Comparison of ENCODE assay signal across 8 cellular contexts in the genomic region with DNA sequence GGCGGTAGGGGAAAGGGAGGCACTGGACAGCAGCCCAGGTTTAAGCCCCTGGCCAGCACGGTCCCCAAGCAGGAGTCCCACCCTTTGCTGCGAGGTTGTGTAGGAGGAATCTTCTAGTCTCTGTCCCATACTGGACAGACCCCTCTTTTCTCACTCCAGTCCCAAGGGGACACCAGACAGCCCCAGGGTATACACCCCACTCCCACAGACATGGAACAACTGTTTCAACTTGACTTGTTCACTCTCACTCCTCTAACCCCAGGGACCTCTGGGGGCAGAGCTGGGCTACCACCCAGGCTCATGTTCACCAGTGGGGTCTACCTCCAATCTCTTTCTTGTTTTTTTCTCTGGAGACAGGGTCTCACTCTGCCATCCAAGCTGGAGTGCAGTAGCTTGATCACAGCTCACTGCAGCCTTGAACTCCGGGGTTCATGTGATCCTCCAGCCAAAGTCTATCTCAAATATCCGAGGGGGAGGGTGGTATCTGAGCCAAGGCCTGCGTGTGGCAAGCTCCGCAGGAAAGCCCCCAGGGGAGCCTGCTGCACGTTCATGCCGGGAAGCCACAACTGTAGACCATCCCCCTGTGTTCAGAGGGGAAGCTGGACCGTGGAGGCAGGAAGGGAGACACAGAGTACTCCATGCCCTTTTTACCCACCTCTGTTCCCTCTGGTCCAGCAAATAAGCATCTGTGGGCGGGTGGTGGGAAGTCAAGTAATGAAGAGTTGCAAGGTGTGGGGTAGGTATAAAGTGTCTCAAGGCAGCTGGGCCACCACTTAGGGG. TPM values are rescaled to one million over a fixed set of nuclear protein-coding genes. Genes with fewer than 3 reads are reported as not detected.
A peak's percentile ranks its signal among the peaks of the same experiment; 100 is the strongest.
DNase-seq lines count a peak whose midpoint lies in the region; ATAC-seq, FAIRE-seq and TF ChIP-seq lines count a peak whose summit lies in the region.

No MANE protein-coding gene starts in this region.

- intact Hi-C loops in Right ventricle myocardium inferior (cut with DNase I) (loop anchor here (2.0 kb wide), 1 partner anchor 35 kb away; a partner anchor contains a TSS), kidney (cut with DNase I) (no loop called here)
- intact Hi-C loops in activated T-helper 2 cell treated with anti-CD3 and anti-CD28 coated beads, Interferon-gamma antibody, Interleukin-2, Interleukin-4, amounts not matched to agents 10 μg/mL and 5 μg/mL and 100 μg/mL, durations not matched to agents 14 hours and 24 hours and 36 hours (cut with micrococcal nuclease) = loop anchor here (5.0 to 10.0 kb wide), 2 partner anchors 152 to 351 kb away; a partner anchor contains a TSS

- H3K27me3 ChIP-seq in right atrium auricular region = no peaks in the 10 kb centered on the region

- H3K9me3 Mint-ChIP-seq in activated T-helper 2 cell treated with anti-CD3 and anti-CD28 coated beads, Interferon-gamma antibody, Interleukin-2, Interleukin-4, amounts not matched to agents 10 μg/mL and 5 μg/mL and 100 μg/mL, durations not matched to agents 14 hours and 24 hours and 36 hours = no peaks in the 10 kb centered on the region
- H3K9me3 Mint-ChIP-seq in type B pancreatic cell = no peaks in the 10 kb centered on the region

- peaks cover 24% of the 10 kb centered on the region for H3K4me1 Mint-ChIP-seq in activated T-helper 2 cell treated with anti-CD3 and anti-CD28 coated beads, Interferon-gamma antibody, Interleukin-2, Interleukin-4, amounts not matched to agents 10 μg/mL and 5 μg/mL and 100 μg/mL, durations not matched to agents 14 hours and 24 hours and 36 hours (ENCODE audit: low read depth)
- H3K4me1 Mint-ChIP-seq in type B pancreatic cell (ENCODE audit: unreplicated experiment) = peaks cover 15% of the 10 kb centered on the region

- H3K27ac Mint-ChIP-seq in activated T-helper 2 cell treated with anti-CD3 and anti-CD28 coated beads, Interferon-gamma antibody, Interleukin-2, Interleukin-4, amounts not matched to agents 10 μg/mL and 5 μg/mL and 100 μg/mL, durations not matched to agents 14 hours and 24 hours and 36 hours = peak overlapping the region; percentile 40
- peak overlapping the region; percentile 76 for H3K27ac Mint-ChIP-seq in type B pancreatic cell

- peak overlapping the region; percentile 78 for H3K4me3 Mint-ChIP-seq in activated T-helper 2 cell treated with anti-CD3 and anti-CD28 coated beads, Interferon-gamma antibody, Interleukin-2, Interleukin-4, amounts not matched to agents 10 μg/mL and 5 μg/mL and 100 μg/mL, durations not matched to agents 14 hours and 24 hours and 36 hours (ENCODE audit: low read depth)
- peak overlapping the region; percentile 81 for H3K4me3 Mint-ChIP-seq in type B pancreatic cell

- ATAC-seq in Right ventricle myocardium inferior = no peak
- ATAC-seq in GM18861 (IDR thresholded peaks at IDR 0.05; ENCODE audit: unreplicated experiment) = no peak
- ATAC-seq in HG03139 (IDR thresholded peaks at IDR 0.05; ENCODE audit: unreplicated experiment) = no peak

- DNase-seq in Right ventricle myocardium inferior (ENCODE audit: missing footprints) (peak; percentile 41), right atrium auricular region (ENCODE audit: low spot score) (no peak), kidney (peak; percentile 55), type B pancreatic cell (ENCODE audit: extremely low spot score, unreplicated experiment) (no peak), NCI-H526 treated with DMSO at 0.1 percent for 48 hours (lab: John Stamatoyannopoulos, UW) (no peak)
- DNase-seq in activated T-helper 2 cell treated with anti-CD3 and anti-CD28 coated beads, Interferon-gamma antibody, Interleukin-2, Interleukin-4, amounts not matched to agents 10 μg/mL and 5 μg/mL and 100 μg/mL, durations not matched to agents 14 hours and 24 hours and 36 hours (ENCODE audit: low spot score) = no peak

- H3K36me3 Mint-ChIP-seq in activated T-helper 2 cell treated with anti-CD3 and anti-CD28 coated beads, Interferon-gamma antibody, Interleukin-2, Interleukin-4, amounts not matched to agents 10 μg/mL and 5 μg/mL and 100 μg/mL, durations not matched to agents 14 hours and 24 hours and 36 hours (ENCODE audit: low read depth) = peaks cover 27% of the 10 kb centered on the region
- H3K36me3 Mint-ChIP-seq in type B pancreatic cell = no peaks in the 10 kb centered on the region

- H3K36me3 ChIP-seq in right atrium auricular region (peaks cover 35% of the 10 kb centered on the region), kidney (ENCODE audit: control insufficient read depth in 1 of 2, insufficient read depth in 2 of 2, low read length in 2 of 2) (peaks cover 7 to 19% of the 10 kb centered on the region in 2 donors)

- no peak overlapping the region for H3K4me3 ChIP-seq in right atrium auricular region
- H3K4me3 ChIP-seq in kidney (ENCODE audit: low read length in 2 of 2) = peak overlapping the region; percentile 29 to 42

- H3K4me1 ChIP-seq in right atrium auricular region (peaks cover 0 to 31% of the 10 kb centered on the region in 2 donors), kidney (ENCODE audit: control insufficient read depth in 1 of 2, insufficient read depth in 1 of 2, low read depth in 1 of 2, low read length in 2 of 2) (peaks cover 6 to 7% of the 10 kb centered on the region in 2 donors)

- no peak overlapping the region for H3K27ac ChIP-seq in right atrium auricular region
- H3K27ac ChIP-seq in kidney (ENCODE audit: low read depth in 2 of 2, low read length in 2 of 2) = no peak overlapping the region

- no peak for TF ChIP-seq CTCF in right atrium auricular region (IDR thresholded peaks at IDR 0.05)
- no peak for TF ChIP-seq CTCF in kidney (IDR thresholded peaks at IDR 0.05; ENCODE audit: borderline replicate concordance, extremely low read depth, insufficient read depth)
- no peak for TF ChIP-seq CTCF in type B pancreatic cell (conservative IDR thresholded peaks at IDR 0.05)

- H3K9me3 ChIP-seq in right atrium auricular region = no peaks in the 10 kb centered on the region
- no peaks in the 10 kb centered on the region for H3K9me3 ChIP-seq in kidney (ENCODE audit: control insufficient read depth in 1 of 2, low read length in 2 of 2)

- no peaks in the 10 kb centered on the region for H3K27me3 Mint-ChIP-seq in activated T-helper 2 cell treated with anti-CD3 and anti-CD28 coated beads, Interferon-gamma antibody, Interleukin-2, Interleukin-4, amounts not matched to agents 10 μg/mL and 5 μg/mL and 100 μg/mL, durations not matched to agents 14 hours and 24 hours and 36 hours (ENCODE audit: low read depth)
- H3K27me3 Mint-ChIP-seq in type B pancreatic cell = no peaks in the 10 kb centered on the region

- peak overlapping the region; percentile 6 to 17 for H3K9ac ChIP-seq in kidney (ENCODE audit: low read length in 2 of 2)

- no peak for FAIRE-seq in kidney (lab: Jason Lieb, UNC)

RNA-seq across cellular contexts. Expression of a gene that starts 1.8 kb away (rescaled TPM):
- total RNA-seq in Right ventricle myocardium inferior (158 TPM), right atrium auricular region (100 to 1,000 TPM; 114 to 118 TPM), kidney (64.1 TPM), type B pancreatic cell (ENCODE audit: low replicate concordance) (67.2 and 85.0 TPM in 2 replicates)
- 67.8 and 77.6 TPM in 2 replicates for total RNA-seq in activated T-helper 2 cell treated with anti-CD3 and anti-CD28 coated beads, Interferon-gamma antibody, Interleukin-2, Interleukin-4, amounts not matched to agents 10 μg/mL and 5 μg/mL and 100 μg/mL, durations not matched to agents 14 hours and 24 hours and 36 hours
- 117 TPM for polyA plus RNA-seq in kidney (ENCODE audit: insufficient read depth, low read depth, low replicate concordance)

RNA-seq across cellular contexts. Expression of a gene that starts 23.5 kb away (rescaled TPM):
- not detected for total RNA-seq in Right ventricle myocardium inferior
- total RNA-seq in right atrium auricular region = not detected
- not detected in 2 replicates for total RNA-seq in activated T-helper 2 cell treated with anti-CD3 and anti-CD28 coated beads, Interferon-gamma antibody, Interleukin-2, Interleukin-4, amounts not matched to agents 10 μg/mL and 5 μg/mL and 100 μg/mL, durations not matched to agents 14 hours and 24 hours and 36 hours
- 198 TPM for total RNA-seq in kidney
- 8.2 TPM for polyA plus RNA-seq in kidney (ENCODE audit: insufficient read depth, low read depth, low replicate concordance)
- 10.7 and 12.4 TPM in 2 replicates for total RNA-seq in type B pancreatic cell (ENCODE audit: low replicate concordance)

RNA-seq across cellular contexts. Expression of a gene that starts 34.3 kb away (rescaled TPM):
- total RNA-seq in Right ventricle myocardium inferior (36.1 TPM), right atrium auricular region (100 to 1,000 TPM; 219 to 362 TPM), kidney (55.6 TPM), type B pancreatic cell (ENCODE audit: low replicate concordance) (108 and 150 TPM in 2 replicates)
- total RNA-seq in activated T-helper 2 cell treated with anti-CD3 and anti-CD28 coated beads, Interferon-gamma antibody, Interleukin-2, Interleukin-4, amounts not matched to agents 10 μg/mL and 5 μg/mL and 100 μg/mL, durations not matched to agents 14 hours and 24 hours and 36 hours = 93.8 and 103 TPM in 2 replicates
- 192 TPM for polyA plus RNA-seq in kidney (ENCODE audit: insufficient read depth, low read depth, low replicate concordance)

RNA-seq across cellular contexts. Expression of a gene that starts 57.7 kb away (rescaled TPM):
- total RNA-seq in Right ventricle myocardium inferior (5.9 TPM), right atrium auricular region (10 to 100 TPM in 1 of 2 donors, 1 to 10 TPM in 1; 8.2 to 11.8 TPM), kidney (24.9 TPM), type B pancreatic cell (ENCODE audit: low replicate concordance) (19.1 and 39.0 TPM in 2 replicates)
- 11.3 and 11.9 TPM in 2 replicates for total RNA-seq in activated T-helper 2 cell treated with anti-CD3 and anti-CD28 coated beads, Interferon-gamma antibody, Interleukin-2, Interleukin-4, amounts not matched to agents 10 μg/mL and 5 μg/mL and 100 μg/mL, durations not matched to agents 14 hours and 24 hours and 36 hours
- 20.4 TPM for polyA plus RNA-seq in kidney (ENCODE audit: insufficient read depth, low read depth, low replicate concordance)

RNA-seq across cellular contexts. Expression of a gene that starts 58.6 kb away (rescaled TPM):
- total RNA-seq in Right ventricle myocardium inferior (5.1 TPM), right atrium auricular region (1 to 10 TPM; 5.8 to 8.2 TPM), kidney (12.3 TPM), type B pancreatic cell (ENCODE audit: low replicate concordance) (6.7 and 10.3 TPM in 2 replicates)
- total RNA-seq in activated T-helper 2 cell treated with anti-CD3 and anti-CD28 coated beads, Interferon-gamma antibody, Interleukin-2, Interleukin-4, amounts not matched to agents 10 μg/mL and 5 μg/mL and 100 μg/mL, durations not matched to agents 14 hours and 24 hours and 36 hours = 10.2 and 10.5 TPM in 2 replicates
- 9.7 TPM for polyA plus RNA-seq in kidney (ENCODE audit: insufficient read depth, low read depth, low replicate concordance)

Comparison
In these comparisons a context has a peak if more than half of its experiments do, and no peak if none do; other contexts are left out.
1. DNase-seq: peak in Right ventricle myocardium inferior (single experiment) and kidney (single experiment); none in right atrium auricular region (single experiment), activated T-helper 2 cell treated with anti-CD3 and anti-CD28 coated beads, Interferon-gamma antibody, Interleukin-2, Interleukin-4, amounts not matched to agents 10 μg/mL and 5 μg/mL and 100 μg/mL, durations not matched to agents 14 hours and 24 hours and 36 hours (single experiment), type B pancreatic cell (single experiment) and NCI-H526 treated with DMSO at 0.1 percent for 48 hours (single experiment).
2. H3K4me3 ChIP-seq: peak in kidney (2 of 2); none in right atrium auricular region (0 of 2).
3. RNA of a gene that starts 23.5 kb away (total RNA-seq): 198 TPM in kidney (single experiment); 10.7 to 12.4 TPM in type B pancreatic cell, not detected in right atrium auricular region, not detected in Right ventricle myocardium inferior (single experiment) and not detected in activated T-helper 2 cell treated with anti-CD3 and anti-CD28 coated beads, Interferon-gamma antibody, Interleukin-2, Interleukin-4, amounts not matched to agents 10 μg/mL and 5 μg/mL and 100 μg/mL, durations not matched to agents 14 hours and 24 hours and 36 hours; every median in the first group is over 10 times any median in the second.